ENCODE assay signal across 1 cellular context in the genomic region with DNA sequence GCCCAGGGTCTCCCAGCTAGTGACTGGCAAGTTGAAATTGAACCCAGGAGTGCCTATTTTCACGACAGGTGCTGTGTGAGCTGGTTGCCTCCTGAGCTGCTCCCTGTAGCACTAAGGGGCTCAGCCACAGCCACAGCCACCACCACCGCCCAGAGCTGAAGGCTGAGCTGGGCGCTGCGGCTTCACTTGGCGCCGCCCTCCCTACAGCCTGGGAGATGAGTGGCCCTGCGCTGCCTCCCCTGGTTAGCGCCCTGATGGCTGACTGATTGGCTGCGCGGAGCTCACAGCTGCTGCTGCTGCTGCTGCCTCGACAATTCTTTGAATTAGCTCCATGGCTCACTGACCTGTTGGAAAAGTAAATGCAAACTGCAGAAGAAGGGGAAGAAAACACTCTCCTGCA.
TF ChIP-seq lines count a peak whose summit lies in the region.

No MANE protein-coding gene starts in this region.

TF ChIP-seq in K562, 482 proteins besides CTCF, POLR2A, EP300 and RAD21 (continued from another document):
- TF ChIP-seq, protein P1, sequence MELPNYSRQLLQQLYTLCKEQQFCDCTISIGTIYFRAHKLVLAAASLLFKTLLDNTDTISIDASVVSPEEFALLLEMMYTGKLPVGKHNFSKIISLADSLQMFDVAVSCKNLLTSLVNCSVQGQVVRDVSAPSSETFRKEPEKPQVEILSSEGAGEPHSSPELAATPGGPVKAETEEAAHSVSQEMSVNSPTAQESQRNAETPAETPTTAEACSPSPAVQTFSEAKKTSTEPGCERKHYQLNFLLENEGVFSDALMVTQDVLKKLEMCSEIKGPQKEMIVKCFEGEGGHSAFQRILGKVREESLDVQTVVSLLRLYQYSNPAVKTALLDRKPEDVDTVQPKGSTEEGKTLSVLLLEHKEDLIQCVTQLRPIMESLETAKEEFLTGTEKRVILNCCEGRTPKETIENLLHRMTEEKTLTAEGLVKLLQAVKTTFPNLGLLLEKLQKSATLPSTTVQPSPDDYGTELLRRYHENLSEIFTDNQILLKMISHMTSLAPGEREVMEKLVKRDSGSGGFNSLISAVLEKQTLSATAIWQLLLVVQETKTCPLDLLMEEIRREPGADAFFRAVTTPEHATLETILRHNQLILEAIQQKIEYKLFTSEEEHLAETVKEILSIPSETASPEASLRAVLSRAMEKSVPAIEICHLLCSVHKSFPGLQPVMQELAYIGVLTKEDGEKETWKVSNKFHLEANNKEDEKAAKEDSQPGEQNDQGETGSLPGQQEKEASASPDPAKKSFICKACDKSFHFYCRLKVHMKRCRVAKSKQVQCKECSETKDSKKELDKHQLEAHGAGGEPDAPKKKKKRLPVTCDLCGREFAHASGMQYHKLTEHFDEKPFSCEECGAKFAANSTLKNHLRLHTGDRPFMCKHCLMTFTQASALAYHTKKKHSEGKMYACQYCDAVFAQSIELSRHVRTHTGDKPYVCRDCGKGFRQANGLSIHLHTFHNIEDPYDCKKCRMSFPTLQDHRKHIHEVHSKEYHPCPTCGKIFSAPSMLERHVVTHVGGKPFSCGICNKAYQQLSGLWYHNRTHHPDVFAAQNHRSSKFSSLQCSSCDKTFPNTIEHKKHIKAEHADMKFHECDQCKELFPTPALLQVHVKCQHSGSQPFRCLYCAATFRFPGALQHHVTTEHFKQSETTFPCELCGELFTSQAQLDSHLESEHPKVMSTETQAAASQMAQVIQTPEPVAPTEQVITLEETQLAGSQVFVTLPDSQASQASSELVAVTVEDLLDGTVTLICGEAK (IDR thresholded peaks at IDR 0.05) = no peak
- TF ChIP-seq, protein P1 (CRISPR knock-in tag; IDR thresholded peaks at IDR 0.05) = no peak
- no peak for TF ChIP-seq ZNF311 (CRISPR knock-in tag; IDR thresholded peaks at IDR 0.05)
- TF ChIP-seq, protein P2, sequence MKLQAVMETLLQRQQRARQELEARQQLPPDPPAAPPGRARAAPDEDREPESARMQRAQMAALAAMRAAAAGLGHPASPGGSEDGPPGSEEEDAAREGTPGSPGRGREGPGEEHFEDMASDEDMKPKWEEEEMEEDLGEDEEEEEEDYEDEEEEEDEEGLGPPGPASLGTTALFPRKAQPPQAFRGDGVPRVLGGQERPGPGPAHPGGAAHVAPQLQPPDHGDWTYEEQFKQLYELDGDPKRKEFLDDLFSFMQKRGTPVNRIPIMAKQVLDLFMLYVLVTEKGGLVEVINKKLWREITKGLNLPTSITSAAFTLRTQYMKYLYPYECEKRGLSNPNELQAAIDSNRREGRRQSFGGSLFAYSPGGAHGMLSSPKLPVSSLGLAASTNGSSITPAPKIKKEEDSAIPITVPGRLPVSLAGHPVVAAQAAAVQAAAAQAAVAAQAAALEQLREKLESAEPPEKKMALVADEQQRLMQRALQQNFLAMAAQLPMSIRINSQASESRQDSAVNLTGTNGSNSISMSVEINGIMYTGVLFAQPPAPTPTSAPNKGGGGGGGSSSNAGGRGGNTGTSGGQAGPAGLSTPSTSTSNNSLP (IDR thresholded peaks at IDR 0.05; ENCODE audit: borderline replicate concordance, low read depth, low read length) = no peak
- no peak for TF ChIP-seq SMARCC2 (IDR thresholded peaks at IDR 0.05; ENCODE audit: low read depth)
- no peak for TF ChIP-seq NFXL1 (CRISPR knock-in tag; IDR thresholded peaks at IDR 0.05)
- TF ChIP-seq MCM7 (IDR thresholded peaks at IDR 0.05) = no peak
- no peak for TF ChIP-seq HSF4 (CRISPR knock-in tag; IDR thresholded peaks at IDR 0.05; ENCODE audit: borderline replicate concordance)
- no peak for TF ChIP-seq CBFB (CRISPR knock-in tag; IDR thresholded peaks at IDR 0.05)
